ENCODE assay signal across 2 cellular contexts in the genomic region with DNA sequence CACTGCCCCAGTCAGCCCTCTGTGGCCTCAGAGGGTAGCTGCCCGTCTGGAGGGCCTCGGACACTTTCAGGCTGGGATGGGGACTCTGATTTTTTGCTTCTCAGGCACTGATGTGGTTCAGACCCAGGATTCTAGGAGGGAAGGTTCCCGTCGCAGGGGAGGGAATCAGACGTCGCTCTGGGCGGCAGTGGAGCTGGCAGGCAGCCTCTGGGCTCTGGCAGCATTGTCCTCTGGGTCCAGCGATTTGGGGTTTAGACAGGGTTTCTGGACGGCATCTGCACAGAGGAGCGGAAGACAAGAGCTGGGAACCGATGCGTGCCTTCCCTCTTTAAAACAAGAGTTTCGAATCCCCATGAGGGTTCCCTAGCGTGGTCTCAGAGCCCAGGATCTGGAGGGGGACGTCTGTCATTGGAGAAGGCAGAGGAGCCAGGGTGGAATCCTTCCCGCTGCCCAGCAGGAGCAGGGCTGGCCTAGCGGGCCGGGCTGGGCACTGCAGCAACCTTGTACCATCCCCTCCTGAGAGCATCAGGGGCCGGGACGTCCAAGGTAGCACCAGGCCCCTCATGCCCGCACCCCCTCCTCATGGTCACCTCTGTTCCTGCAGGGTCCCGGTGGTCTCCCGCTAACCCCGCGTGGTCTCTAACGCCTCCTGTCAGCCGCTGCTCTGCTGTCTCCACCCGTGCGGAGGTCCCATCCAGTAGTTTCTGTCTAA.
TF ChIP-seq lines count a peak whose summit lies in the region.

No MANE protein-coding gene starts in this region.

TF ChIP-seq in GM23338, 12 proteins besides CTCF, POLR2A, EP300 and RAD21 (continued from another document):
- TF ChIP-seq CREB1 (CRISPR knock-in tag; IDR thresholded peaks at IDR 0.05; ENCODE audit: low read depth) (no peak), ZNF114 (CRISPR knock-in tag; IDR thresholded peaks at IDR 0.05) (no peak), ZNF331 (CRISPR knock-in tag; IDR thresholded peaks at IDR 0.05; ENCODE audit: low read depth) (no peak), STAT1 (IDR thresholded peaks at IDR 0.05; ENCODE audit: unreplicated experiment) (no peak), EZH2phosphoT487 (IDR thresholded peaks at IDR 0.05; ENCODE audit: unreplicated experiment) (no peak), POLR2AphosphoS5 (IDR thresholded peaks at IDR 0.05; ENCODE audit: low read depth) (no peak), EZH2 (IDR thresholded peaks at IDR 0.05; ENCODE audit: low read depth, unreplicated experiment) (no peak), JUNB (IDR thresholded peaks at IDR 0.05; ENCODE audit: unreplicated experiment) (no peak)
- TF ChIP-seq, protein P1, sequence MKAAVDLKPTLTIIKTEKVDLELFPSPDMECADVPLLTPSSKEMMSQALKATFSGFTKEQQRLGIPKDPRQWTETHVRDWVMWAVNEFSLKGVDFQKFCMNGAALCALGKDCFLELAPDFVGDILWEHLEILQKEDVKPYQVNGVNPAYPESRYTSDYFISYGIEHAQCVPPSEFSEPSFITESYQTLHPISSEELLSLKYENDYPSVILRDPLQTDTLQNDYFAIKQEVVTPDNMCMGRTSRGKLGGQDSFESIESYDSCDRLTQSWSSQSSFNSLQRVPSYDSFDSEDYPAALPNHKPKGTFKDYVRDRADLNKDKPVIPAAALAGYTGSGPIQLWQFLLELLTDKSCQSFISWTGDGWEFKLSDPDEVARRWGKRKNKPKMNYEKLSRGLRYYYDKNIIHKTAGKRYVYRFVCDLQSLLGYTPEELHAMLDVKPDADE (IDR thresholded peaks at IDR 0.05), result no peak
- TF ChIP-seq, protein P2, sequence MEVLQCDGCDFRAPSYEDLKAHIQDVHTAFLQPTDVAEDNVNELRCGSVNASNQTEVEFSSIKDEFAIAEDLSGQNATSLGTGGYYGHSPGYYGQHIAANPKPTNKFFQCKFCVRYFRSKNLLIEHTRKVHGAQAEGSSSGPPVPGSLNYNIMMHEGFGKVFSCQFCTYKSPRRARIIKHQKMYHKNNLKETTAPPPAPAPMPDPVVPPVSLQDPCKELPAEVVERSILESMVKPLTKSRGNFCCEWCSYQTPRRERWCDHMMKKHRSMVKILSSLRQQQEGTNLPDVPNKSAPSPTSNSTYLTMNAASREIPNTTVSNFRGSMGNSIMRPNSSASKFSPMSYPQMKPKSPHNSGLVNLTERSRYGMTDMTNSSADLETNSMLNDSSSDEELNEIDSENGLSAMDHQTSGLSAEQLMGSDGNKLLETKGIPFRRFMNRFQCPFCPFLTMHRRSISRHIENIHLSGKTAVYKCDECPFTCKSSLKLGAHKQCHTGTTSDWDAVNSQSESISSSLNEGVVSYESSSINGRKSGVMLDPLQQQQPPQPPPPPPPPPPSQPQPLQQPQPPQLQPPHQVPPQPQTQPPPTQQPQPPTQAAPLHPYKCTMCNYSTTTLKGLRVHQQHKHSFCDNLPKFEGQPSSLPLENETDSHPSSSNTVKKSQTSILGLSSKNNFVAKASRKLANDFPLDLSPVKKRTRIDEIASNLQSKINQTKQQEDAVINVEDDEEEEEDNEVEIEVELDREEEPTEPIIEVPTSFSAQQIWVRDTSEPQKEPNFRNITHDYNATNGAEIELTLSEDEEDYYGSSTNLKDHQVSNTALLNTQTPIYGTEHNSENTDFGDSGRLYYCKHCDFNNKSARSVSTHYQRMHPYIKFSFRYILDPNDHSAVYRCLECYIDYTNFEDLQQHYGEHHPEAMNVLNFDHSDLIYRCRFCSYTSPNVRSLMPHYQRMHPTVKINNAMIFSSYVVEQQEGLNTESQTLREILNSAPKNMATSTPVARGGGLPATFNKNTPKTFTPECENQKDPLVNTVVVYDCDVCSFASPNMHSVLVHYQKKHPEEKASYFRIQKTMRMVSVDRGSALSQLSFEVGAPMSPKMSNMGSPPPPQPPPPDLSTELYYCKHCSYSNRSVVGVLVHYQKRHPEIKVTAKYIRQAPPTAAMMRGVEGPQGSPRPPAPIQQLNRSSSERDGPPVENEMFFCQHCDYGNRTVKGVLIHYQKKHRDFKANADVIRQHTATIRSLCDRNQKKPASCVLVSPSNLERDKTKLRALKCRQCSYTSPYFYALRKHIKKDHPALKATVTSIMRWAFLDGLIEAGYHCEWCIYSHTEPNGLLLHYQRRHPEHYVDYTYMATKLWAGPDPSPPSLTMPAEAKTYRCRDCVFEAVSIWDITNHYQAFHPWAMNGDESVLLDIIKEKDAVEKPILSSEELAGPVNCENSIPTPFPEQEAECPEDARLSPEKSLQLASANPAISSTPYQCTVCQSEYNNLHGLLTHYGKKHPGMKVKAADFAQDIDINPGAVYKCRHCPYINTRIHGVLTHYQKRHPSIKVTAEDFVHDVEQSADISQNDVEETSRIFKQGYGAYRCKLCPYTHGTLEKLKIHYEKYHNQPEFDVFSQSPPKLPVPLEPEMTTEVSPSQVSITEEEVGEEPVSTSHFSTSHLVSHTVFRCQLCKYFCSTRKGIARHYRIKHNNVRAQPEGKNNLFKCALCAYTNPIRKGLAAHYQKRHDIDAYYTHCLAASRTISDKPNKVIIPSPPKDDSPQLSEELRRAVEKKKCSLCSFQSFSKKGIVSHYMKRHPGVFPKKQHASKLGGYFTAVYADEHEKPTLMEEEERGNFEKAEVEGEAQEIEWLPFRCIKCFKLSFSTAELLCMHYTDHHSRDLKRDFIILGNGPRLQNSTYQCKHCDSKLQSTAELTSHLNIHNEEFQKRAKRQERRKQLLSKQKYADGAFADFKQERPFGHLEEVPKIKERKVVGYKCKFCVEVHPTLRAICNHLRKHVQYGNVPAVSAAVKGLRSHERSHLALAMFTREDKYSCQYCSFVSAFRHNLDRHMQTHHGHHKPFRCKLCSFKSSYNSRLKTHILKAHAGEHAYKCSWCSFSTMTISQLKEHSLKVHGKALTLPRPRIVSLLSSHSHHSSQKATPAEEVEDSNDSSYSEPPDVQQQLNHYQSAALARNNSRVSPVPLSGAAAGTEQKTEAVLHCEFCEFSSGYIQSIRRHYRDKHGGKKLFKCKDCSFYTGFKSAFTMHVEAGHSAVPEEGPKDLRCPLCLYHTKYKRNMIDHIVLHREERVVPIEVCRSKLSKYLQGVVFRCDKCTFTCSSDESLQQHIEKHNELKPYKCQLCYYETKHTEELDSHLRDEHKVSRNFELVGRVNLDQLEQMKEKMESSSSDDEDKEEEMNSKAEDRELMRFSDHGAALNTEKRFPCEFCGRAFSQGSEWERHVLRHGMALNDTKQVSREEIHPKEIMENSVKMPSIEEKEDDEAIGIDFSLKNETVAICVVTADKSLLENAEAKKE (CRISPR knock-in tag; IDR thresholded peaks at IDR 0.05), result no peak

TF ChIP-seq in WTC11, 78 proteins besides CTCF, POLR2A, EP300 and RAD21 (continued from another document):
- TF ChIP-seq JUN (CRISPR knock-in tag; IDR thresholded peaks at IDR 0.05) (no peak), SMAD4 (CRISPR knock-in tag; IDR thresholded peaks at IDR 0.05) (no peak), NR3C1 (CRISPR knock-in tag; conservative IDR thresholded peaks at IDR 0.05; ENCODE audit: low read depth) (no peak), CREB1 (CRISPR knock-in tag; IDR thresholded peaks at IDR 0.05) (no peak), ETV6 (CRISPR knock-in tag; IDR thresholded peaks at IDR 0.05) (no peak), GTF2I (CRISPR knock-in tag; conservative IDR thresholded peaks at IDR 0.05) (no peak), KAT7 (CRISPR knock-in tag; IDR thresholded peaks at IDR 0.05; ENCODE audit: borderline replicate concordance) (no peak), TEAD4 (CRISPR knock-in tag; IDR thresholded peaks at IDR 0.05) (no peak), TP53 (CRISPR knock-in tag; IDR thresholded peaks at IDR 0.05) (no peak)
- TF ChIP-seq, protein P3, sequence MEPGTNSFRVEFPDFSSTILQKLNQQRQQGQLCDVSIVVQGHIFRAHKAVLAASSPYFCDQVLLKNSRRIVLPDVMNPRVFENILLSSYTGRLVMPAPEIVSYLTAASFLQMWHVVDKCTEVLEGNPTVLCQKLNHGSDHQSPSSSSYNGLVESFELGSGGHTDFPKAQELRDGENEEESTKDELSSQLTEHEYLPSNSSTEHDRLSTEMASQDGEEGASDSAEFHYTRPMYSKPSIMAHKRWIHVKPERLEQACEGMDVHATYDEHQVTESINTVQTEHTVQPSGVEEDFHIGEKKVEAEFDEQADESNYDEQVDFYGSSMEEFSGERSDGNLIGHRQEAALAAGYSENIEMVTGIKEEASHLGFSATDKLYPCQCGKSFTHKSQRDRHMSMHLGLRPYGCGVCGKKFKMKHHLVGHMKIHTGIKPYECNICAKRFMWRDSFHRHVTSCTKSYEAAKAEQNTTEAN (CRISPR knock-in tag; IDR thresholded peaks at IDR 0.05), result no peak
- TF ChIP-seq, protein P4, sequence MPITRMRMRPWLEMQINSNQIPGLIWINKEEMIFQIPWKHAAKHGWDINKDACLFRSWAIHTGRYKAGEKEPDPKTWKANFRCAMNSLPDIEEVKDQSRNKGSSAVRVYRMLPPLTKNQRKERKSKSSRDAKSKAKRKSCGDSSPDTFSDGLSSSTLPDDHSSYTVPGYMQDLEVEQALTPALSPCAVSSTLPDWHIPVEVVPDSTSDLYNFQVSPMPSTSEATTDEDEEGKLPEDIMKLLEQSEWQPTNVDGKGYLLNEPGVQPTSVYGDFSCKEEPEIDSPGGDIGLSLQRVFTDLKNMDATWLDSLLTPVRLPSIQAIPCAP (CRISPR knock-in tag; IDR thresholded peaks at IDR 0.05), result no peak
